In the genomic region with DNA sequence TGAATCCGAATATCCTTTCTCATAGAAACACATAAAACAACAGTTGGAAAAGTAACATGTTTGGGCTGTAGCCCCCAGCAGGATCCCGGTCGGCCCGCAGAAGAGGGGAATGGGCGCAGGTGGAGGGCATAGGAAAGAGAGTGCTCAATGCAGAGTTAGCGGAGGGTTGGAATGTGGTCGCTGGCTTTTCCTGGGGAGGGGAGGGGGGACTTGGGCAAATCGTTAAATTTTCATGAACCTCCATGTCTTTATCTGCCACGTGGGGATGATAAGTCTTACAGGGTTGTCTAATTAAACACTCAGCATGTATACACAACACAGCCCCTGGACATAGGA, we compare ENCODE assay signal across 8 cellular contexts. TPM values are rescaled to one million over a fixed set of nuclear protein-coding genes. Genes with fewer than 3 reads are reported as not detected.
A peak's percentile ranks its signal among the peaks of the same experiment; 100 is the strongest.
DNase-seq lines count a peak whose midpoint lies in the region; ATAC-seq and TF ChIP-seq lines count a peak whose summit lies in the region.

No MANE protein-coding gene starts in this region.

- in situ Hi-C loops in brain microvascular endothelial cell (cut with HindIII; ENCODE audit: low pct_ligation_motif_present, low sequenced_read_pairs) (no loop called here), GM13977 (cut with MboI; ENCODE audit: low pct_unique_long_range_greater_than_20kb, low sequenced_read_pairs, unreplicated experiment) (no loop called here)

- H3K27ac ChIP-seq in heart left ventricle (peak overlapping the region; percentile 66 to 100 (median 98)), brain microvascular endothelial cell (peak overlapping the region; percentile 90), mesodermal cell (ENCODE audit: low read depth, low read length, severe bottlenecking) (peak overlapping the region; percentile 46), aorta (ENCODE audit: low read depth in 1 of 2, low read length in 2 of 2) (peak overlapping the region in 1 of 2 donors; percentile 33)

- no peak for DNase-seq in heart left ventricle
- DNase-seq in Right ventricle myocardium inferior (ENCODE audit: missing footprints), result no peak
- no peak for DNase-seq in brain microvascular endothelial cell
- DNase-seq in aorta, result no peak
- DNase-seq in GM13977 (ENCODE audit: low spot score), result no peak

- peak in 1 of 4 donors; percentile 1 for ATAC-seq in heart left ventricle
- ATAC-seq in Right ventricle myocardium inferior, result no peak
- no peak for ATAC-seq in aorta (ENCODE audit: low FRiP score)
- no peak for ATAC-seq in HG03565 (IDR thresholded peaks at IDR 0.05; ENCODE audit: unreplicated experiment)
- ATAC-seq in GM19035 (IDR thresholded peaks at IDR 0.05; ENCODE audit: unreplicated experiment), result no peak

- TF ChIP-seq CTCF in heart left ventricle (IDR thresholded peaks at IDR 0.05), result no peak
- no peak for TF ChIP-seq CTCF in brain microvascular endothelial cell (IDR thresholded peaks at IDR 0.05; ENCODE audit: low read depth, low read length, missing control alignments)
- TF ChIP-seq CTCF in GM13977 (IDR thresholded peaks at IDR 0.05; ENCODE audit: extremely low read depth, insufficient read depth, missing control alignments), result no peak

- H3K9me3 ChIP-seq in heart left ventricle, result no peaks in the 10 kb centered on the region
- no peaks in the 10 kb centered on the region for H3K9me3 ChIP-seq in mesodermal cell (ENCODE audit: control insufficient read depth, low read length)
- no peaks in the 10 kb centered on the region for H3K9me3 ChIP-seq in aorta (ENCODE audit: control insufficient read depth, low read length)

- 6 to 11% (median 7%) methylated on average over 9 of the region's 9 CpGs for WGBS in heart left ventricle, 4 donors
- 12 to 14% methylated on average over 5 to 6 of the region's 9 CpGs for WGBS in mesodermal cell (ENCODE audit: insufficient coverage in 2 of 2), 2 experiments
- 1 to 4% methylated on average over 9 of the region's 9 CpGs for WGBS in aorta, 2 donors

- H3K36me3 ChIP-seq in heart left ventricle (peaks cover 0 to 10% (median 0%) of the 10 kb centered on the region in 9 donors), brain microvascular endothelial cell (replicated peaks) (no peaks in the 10 kb centered on the region), mesodermal cell (ENCODE audit: control insufficient read depth, insufficient read depth, low read length) (no peaks in the 10 kb centered on the region), aorta (ENCODE audit: control insufficient read depth in 1 of 2, insufficient read depth in 2 of 2, low read length in 1 of 2) (no peaks in the 10 kb centered on the region)

- intact Hi-C loops in heart left ventricle (cut with DNase I), result loop anchor here in 6 of 10 donors (2.0 to 10.0 kb wide), 8 partner anchors 33 to 582 kb away; a partner anchor contains a TSS
- intact Hi-C loops in Right ventricle myocardium inferior (cut with DNase I), result loop anchor here (2.0 to 5.0 kb wide), 3 partner anchors 36 to 78 kb away; a partner anchor contains a TSS
- intact Hi-C loops in aorta (cut with DNase I), result loop anchor here (2.0 to 10.0 kb wide), 3 partner anchors 33 to 78 kb away; no protein-coding TSS in a partner anchor

- H3K4me1 ChIP-seq in heart left ventricle, result peaks cover 0 to 36% (median 29%) of the 10 kb centered on the region in 12 donors
- H3K4me1 ChIP-seq in mesodermal cell (ENCODE audit: control insufficient read depth, insufficient read depth, low read length, poor library complexity, severe bottlenecking), result peaks cover 21% of the 10 kb centered on the region
- H3K4me1 ChIP-seq in aorta (ENCODE audit: control insufficient read depth in 1 of 2, insufficient read depth in 2 of 2, low read length in 2 of 2), result no peaks in the 10 kb centered on the region

- H3K27me3 ChIP-seq in heart left ventricle, result no peaks in the 10 kb centered on the region
- no peaks in the 10 kb centered on the region for H3K27me3 ChIP-seq in brain microvascular endothelial cell (replicated peaks)
- no peaks in the 10 kb centered on the region for H3K27me3 ChIP-seq in aorta (ENCODE audit: control insufficient read depth in 1 of 2, insufficient read depth in 2 of 2, low read length in 1 of 2)

- H3K4me3 ChIP-seq in heart left ventricle (peak overlapping the region in 11 of 12 donors; percentile 54 to 87 (median 79)), brain microvascular endothelial cell (ENCODE audit: low read depth, low read length) (peak overlapping the region; percentile 84), mesodermal cell (ENCODE audit: extremely low read depth, insufficient read depth, low read length, poor library complexity, severe bottlenecking) (peak overlapping the region; percentile 63), aorta (ENCODE audit: low read length in 2 of 2) (peak overlapping the region; percentile 21 to 45)

- no peak for TF ChIP-seq POLR2A in heart left ventricle (IDR thresholded peaks at IDR 0.05)

RNA-seq across cellular contexts. Expression of a gene that starts 0.4 kb away (rescaled TPM):
- 10 to 100 TPM; 11.5 to 18.1 (median 16.2) TPM for total RNA-seq in heart left ventricle
- 10 to 100 TPM; 11.1 to 17.0 TPM for polyA plus RNA-seq in heart left ventricle
- total RNA-seq in Right ventricle myocardium inferior, result 17.4 TPM
- 20.7 TPM for polyA plus RNA-seq in mesodermal cell (2013, experiment 1 of 2)
- 20.3 TPM for polyA plus RNA-seq in mesodermal cell (2013, experiment 2 of 2)
- total RNA-seq in aorta, result 10 to 100 TPM in 1 of 2 donors, 1 to 10 TPM in 1; 6.7 to 15.1 TPM
- 1 to 10 TPM; 7.6 to 9.3 TPM for polyA plus RNA-seq in aorta

Comparison
In these comparisons a context has a peak if more than half of its experiments do, and no peak if none do; other contexts are left out.
1. H3K4me3 ChIP-seq: peak in every context shown above with its lines; median percentile 84 in brain microvascular endothelial cell; 79 in heart left ventricle; 63 in mesodermal cell; 33 in aorta.